Comparison of ENCODE assay signal across 1 cellular context in the genomic region with DNA sequence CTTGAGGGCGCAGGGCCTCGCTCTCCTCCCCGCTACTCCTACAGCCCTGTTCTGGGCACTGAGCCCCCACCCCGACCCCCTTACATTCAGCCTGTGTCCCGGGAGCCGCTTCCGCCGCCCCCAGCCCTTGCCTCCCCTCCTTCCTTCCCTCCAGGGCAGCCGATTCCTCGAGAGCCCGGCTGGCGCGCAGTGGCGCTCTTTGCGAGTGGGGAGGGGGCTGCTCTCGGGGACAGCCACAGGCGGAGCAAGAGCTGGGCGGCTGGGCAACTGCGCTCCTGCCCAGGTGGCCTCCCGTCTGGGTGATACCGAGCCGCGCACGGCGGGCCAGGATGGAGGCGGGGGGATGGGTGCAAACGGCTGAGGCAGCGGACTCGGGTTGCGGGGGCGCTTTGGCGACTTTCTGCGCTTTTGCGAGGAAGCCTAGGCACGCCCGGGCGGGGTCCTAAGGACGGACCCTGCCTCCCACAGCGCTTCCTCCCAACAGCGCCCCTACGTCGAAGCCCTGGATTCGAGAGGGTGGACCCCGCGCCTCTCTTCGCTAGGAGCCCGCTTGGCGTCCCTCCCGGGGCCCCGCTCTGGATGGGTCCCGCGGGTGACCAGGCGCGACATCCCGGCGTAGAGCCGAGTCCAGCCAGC.
TF ChIP-seq lines count a peak whose summit lies in the region.

No MANE protein-coding gene starts in this region.

TF ChIP-seq in H1, 55 proteins besides CTCF, POLR2A, EP300 and RAD21:
- TF ChIP-seq NRF1 (IDR thresholded peaks at IDR 0.05; ENCODE audit: low read depth, low read length) = no peak
- TF ChIP-seq E2F6 (IDR thresholded peaks at IDR 0.05) = no peak
- TF ChIP-seq KDM5A (IDR thresholded peaks at IDR 0.05; ENCODE audit: low read length) = no peak
- no peak for TF ChIP-seq GABPA (IDR thresholded peaks at IDR 0.05; ENCODE audit: borderline replicate concordance, insufficient read depth, low read length)
- no peak for TF ChIP-seq RXRA (IDR thresholded peaks at IDR 0.05; ENCODE audit: insufficient read depth, low read depth, low read length)
- TF ChIP-seq PHF8 (conservative IDR thresholded peaks at IDR 0.05; ENCODE audit: low read depth, low read length) = 0 out of 2 replicates have a peak, but pooled peaks have one; percentile 1
- TF ChIP-seq KDM4A (IDR thresholded peaks at IDR 0.05; ENCODE audit: low read depth, low read length, severe bottlenecking) = no peak
- TF ChIP-seq CREB1 (IDR thresholded peaks at IDR 0.05) = no peak
- TF ChIP-seq RFX5 (IDR thresholded peaks at IDR 0.05; ENCODE audit: borderline replicate concordance, low read depth, low read length) = no peak
- TF ChIP-seq EGR1 (IDR thresholded peaks at IDR 0.05; ENCODE audit: borderline replicate concordance, low read depth, low read length) = no peak
- TF ChIP-seq ASH2L (IDR thresholded peaks at IDR 0.05; ENCODE audit: low read length) = peak; percentile 19
